Comparison of ENCODE assay signal across 19 cellular contexts in the genomic region with DNA sequence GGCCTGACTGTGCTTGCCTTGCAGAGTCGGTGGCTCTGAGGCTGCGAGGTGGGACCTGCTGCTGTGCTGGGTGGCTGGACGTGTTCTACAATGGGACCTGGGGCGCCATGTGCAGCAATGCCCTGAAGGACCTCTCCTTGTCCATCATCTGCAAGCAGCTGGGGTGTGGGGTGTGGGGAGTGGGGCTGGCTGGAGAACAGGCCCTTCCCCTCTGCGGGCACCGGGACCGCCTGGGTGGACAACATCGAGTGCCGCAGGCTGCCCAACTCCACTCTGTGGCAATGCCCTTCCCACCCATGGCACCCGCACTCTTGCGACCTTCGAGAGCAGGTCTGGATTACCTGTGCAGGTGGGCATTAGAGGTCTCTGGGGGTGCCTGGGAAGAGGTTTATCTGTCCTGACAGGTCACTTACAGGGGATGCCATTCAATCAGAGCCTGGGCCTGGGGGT. TPM values are rescaled to one million over a fixed set of nuclear protein-coding genes. Genes with fewer than 3 reads are reported as not detected.
"Had no signal": no experiment of that assay in that cellular context is flagged by ENCODE, and none has a peak within 500 bp of the region (broad histone marks: within the 10 kb centered on the region; RNA-seq: fewer than 3 reads in every experiment).

No MANE protein-coding gene starts in this region.

- H3K27me3 Mint-ChIP-seq: activated naive CD8-positive, alpha-beta T cell treated with anti-CD3 and anti-CD28 coated beads for 36 hours; central memory CD8-positive, alpha-beta T cell had no signal

- H3K9me3 Mint-ChIP-seq: central memory CD8-positive, alpha-beta T cell; dendritic cell treated with granulocyte-macrophage colony-stimulating factor and Interleukin-4, amounts not matched to agents 40 ng/mL and 50 ng/mL, for 4 days had no signal

- H3K4me1 ChIP-seq: body of pancreas, foreskin keratinocyte, neural progenitor cell, transverse colon had no signal

- DNase-seq: activated CD4-positive, alpha-beta T cell treated with anti-CD3 and anti-CD28 coated beads, Interleukin-2, amount 50 U/mL, for 4 hours; activated CD4-positive, CD25-positive, alpha-beta regulatory T cell; activated CD8-positive, alpha-beta memory T cell treated with anti-CD3 and anti-CD28 coated beads, Interleukin-2, amount 50 U/mL, for 48 hours; activated naive CD8-positive, alpha-beta T cell treated with anti-CD3 and anti-CD28 coated beads for 36 hours; amygdala; body of pancreas; effector memory CD4-positive, alpha-beta T cell; foreskin keratinocyte; glutamatergic neuron; kidney glomerular epithelial cell; midbrain; stimulated activated CD4-positive, alpha-beta T cell treated with anti-CD3 and anti-CD28 coated beads, Interleukin-4, amount 100 ng/mL, for 24 hours; stimulated activated naive CD4-positive, alpha-beta T cell treated with Interleukin-2 at 50 U/mL for 16 hours; transverse colon had no signal

- H3K4me3 ChIP-seq: body of pancreas, neural progenitor cell, skin epidermis, transverse colon had no signal

- H3K27ac Mint-ChIP-seq: activated naive CD8-positive, alpha-beta T cell treated with anti-CD3 and anti-CD28 coated beads for 36 hours; dendritic cell treated with granulocyte-macrophage colony-stimulating factor and Interleukin-4, amounts not matched to agents 40 ng/mL and 50 ng/mL, for 4 days; neural progenitor cell had no signal

- H3K27ac ChIP-seq: body of pancreas, foreskin keratinocyte, neural progenitor cell, skin epidermis, transverse colon had no signal

- ATAC-seq: body of pancreas had no signal

- H3K36me3 ChIP-seq: neural progenitor cell, transverse colon had no signal

- H3K9ac ChIP-seq: neural progenitor cell had no signal

- H3K4me3 Mint-ChIP-seq: activated naive CD8-positive, alpha-beta T cell treated with anti-CD3 and anti-CD28 coated beads for 36 hours; central memory CD8-positive, alpha-beta T cell; dendritic cell treated with granulocyte-macrophage colony-stimulating factor and Interleukin-4, amounts not matched to agents 40 ng/mL and 50 ng/mL, for 4 days; neural progenitor cell had no signal

- H3K27me3 ChIP-seq: body of pancreas, foreskin keratinocyte, neural progenitor cell, transverse colon had no signal

- H3K9me3 ChIP-seq: body of pancreas, transverse colon had no signal

- H3K4me1 Mint-ChIP-seq: activated naive CD8-positive, alpha-beta T cell treated with anti-CD3 and anti-CD28 coated beads for 36 hours; central memory CD8-positive, alpha-beta T cell; neural progenitor cell had no signal

RNA-seq across cellular contexts. Expression of a gene that starts 40.2 kb away (rescaled TPM):
- total RNA-seq: activated naive CD8-positive, alpha-beta T cell treated with anti-CD3 and anti-CD28 coated beads for 36 hours; body of pancreas; foreskin keratinocyte; SK-MEL-5; transverse colon had no signal
